ENCODE assay signal across 8 cellular contexts in the genomic region with DNA sequence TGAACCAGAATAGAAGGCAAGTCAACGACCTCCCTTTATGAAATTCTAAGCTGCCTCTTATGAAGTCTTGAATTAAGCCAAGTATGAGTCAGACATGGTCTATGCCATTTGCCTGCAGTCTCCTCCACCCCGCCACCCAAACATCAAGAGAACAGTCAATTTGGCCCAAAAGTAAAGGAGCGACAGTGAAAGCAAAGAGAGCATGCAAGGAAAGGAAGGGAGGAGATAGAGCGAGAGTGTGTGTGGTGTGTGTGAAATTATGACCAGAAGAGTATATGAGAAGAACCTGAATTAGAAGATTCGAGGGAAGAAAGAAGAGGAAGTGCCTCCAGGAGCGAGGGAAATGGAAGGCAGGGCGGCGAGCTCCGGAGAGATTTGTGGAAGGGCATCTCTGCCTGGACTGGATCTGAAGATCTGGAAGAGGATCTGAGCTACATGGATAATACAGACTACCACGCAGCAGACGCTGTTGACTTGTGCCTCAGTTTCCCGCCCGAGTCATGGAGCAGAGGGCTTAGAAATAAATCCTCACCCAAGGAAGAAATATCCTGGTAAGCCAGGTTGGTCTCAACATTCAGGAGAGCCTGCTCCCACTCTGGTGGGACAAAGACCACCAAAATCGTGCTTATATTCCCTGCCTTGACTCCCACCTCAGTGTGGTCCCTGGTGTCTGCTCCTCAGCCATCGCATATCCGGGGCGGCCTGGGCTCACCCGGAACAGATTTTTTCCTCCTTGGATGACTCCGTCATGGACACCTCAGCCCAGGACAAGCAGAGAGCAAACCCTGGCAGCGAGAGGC. TPM values are rescaled to one million over a fixed set of nuclear protein-coding genes. Genes with fewer than 3 reads are reported as not detected.
DNase-seq lines count a peak whose midpoint lies in the region; ATAC-seq and TF ChIP-seq lines count a peak whose summit lies in the region.

No MANE protein-coding gene starts in this region.

- peaks cover 32% of the 10 kb centered on the region for H3K36me3 Mint-ChIP-seq in central memory CD8-positive, alpha-beta T cell (ENCODE audit: insufficient read depth)

- TSS peak; percentile 35 for BruUV-seq in PC-9 (replicated peaks; lab: Mats Ljungman, UMichigan)

- peak; percentile 39 for ATAC-seq in GM21717 (IDR thresholded peaks at IDR 0.05; ENCODE audit: unreplicated experiment)
- ATAC-seq in central memory CD8-positive, alpha-beta T cell (replicated peaks; ENCODE audit: extremely low read depth, poor library complexity, severe bottlenecking) = peak; percentile 60
- peak in 1 of 2 donors; percentile 25 for ATAC-seq in lower lobe of right lung
- no peak for ATAC-seq in GM21423 (IDR thresholded peaks at IDR 0.05; ENCODE audit: unreplicated experiment)

- no peaks in the 10 kb centered on the region for H3K9me3 ChIP-seq in PC-9 (ENCODE audit: insufficient read depth, low read depth)
- H3K9me3 ChIP-seq in lower lobe of right lung = no peaks in the 10 kb centered on the region
- no peaks in the 10 kb centered on the region for H3K9me3 ChIP-seq in tibial nerve

- peak overlapping the region; percentile 93 for H3K27ac Mint-ChIP-seq in central memory CD8-positive, alpha-beta T cell (ENCODE audit: low read depth)

- H3K27me3 Mint-ChIP-seq in central memory CD8-positive, alpha-beta T cell = no peaks in the 10 kb centered on the region

- H3K36me3 ChIP-seq in PC-9 (ENCODE audit: low read depth) (0 out of 2 replicates have a peak, but pooled peaks cover 11% of the 10 kb centered on the region), lower lobe of right lung (peaks cover 44% of the 10 kb centered on the region), tibial nerve (peaks cover 0 to 43% (median 0%) of the 10 kb centered on the region in 3 donors)

- H3K4me2 ChIP-seq in PC-9 = peak overlapping the region; percentile 87

- H3K9me2 ChIP-seq in PC-9 (ENCODE audit: insufficient read depth) = no peaks in the 10 kb centered on the region

- TF ChIP-seq EP300 in tibial nerve (IDR thresholded peaks at IDR 0.05) = no peak

- 5 to 6% methylated on average over 16 to 20 of the region's 20 CpGs for WGBS in tibial nerve, 2 donors

- DNase-seq in AG20443 (ENCODE audit: low spot score) = peak; percentile 14
- DNase-seq in PC-9 = no peak
- no peak for DNase-seq in central memory CD8-positive, alpha-beta T cell (ENCODE audit: low spot score in 2 of 2)
- no peak for DNase-seq in lower lobe of right lung
- DNase-seq in tibial nerve (ENCODE audit: low spot score in 2 of 2) = peak in 1 of 2 donors; percentile 5
- no peak for DNase-seq in OCI-M2 (lab: John Stamatoyannopoulos, UW; ENCODE audit: unreplicated experiment)

- CTCF ChIA-PET in PC-9 (lab: Charles Lee) = interaction anchor here (0.6 kb wide), 1 partner anchor 63 kb away, joined by 6 read pairs; no protein-coding TSS in a partner anchor

- H3K27ac ChIP-seq in PC-9 = peak overlapping the region; percentile 81
- peak overlapping the region; percentile 94 for H3K27ac ChIP-seq in lower lobe of right lung
- H3K27ac ChIP-seq in tibial nerve = peak overlapping the region; percentile 79 to 95 (median 90)

- no peaks in the 10 kb centered on the region for H3F3A ChIP-seq in PC-9 (ENCODE audit: insufficient read depth, low read depth)

- peaks cover 47% of the 10 kb centered on the region for H3K4me1 Mint-ChIP-seq in central memory CD8-positive, alpha-beta T cell

- TF ChIP-seq CTCF in PC-9 (conservative IDR thresholded peaks at IDR 0.05) (no peak), lower lobe of right lung (IDR thresholded peaks at IDR 0.05) (no peak), tibial nerve (IDR thresholded peaks at IDR 0.05) (no peak)

- H4K20me1 ChIP-seq in PC-9 (ENCODE audit: insufficient read depth) = no peaks in the 10 kb centered on the region

- peak overlapping the region; percentile 90 for H3K4me3 Mint-ChIP-seq in central memory CD8-positive, alpha-beta T cell

- intact Hi-C loops in PC-9 (cut with micrococcal nuclease; ENCODE audit: unreplicated experiment) (loop anchor here (2.0 kb wide), 1 partner anchor 263 kb away; the partner anchor contains the start of gene GPAM), lower lobe of right lung (cut with DNase I) (no loop called here)

- peaks cover 61% of the 10 kb centered on the region for H3K79me2 ChIP-seq in PC-9 (ENCODE audit: low read depth)

- POLR2A ChIA-PET in PC-9 (lab: Charles Lee; ENCODE audit: unreplicated experiment) = no interaction called here

- no peaks in the 10 kb centered on the region for H3K27me3 ChIP-seq in PC-9 (ENCODE audit: insufficient read depth, low read depth)
- H3K27me3 ChIP-seq in lower lobe of right lung (ENCODE audit: low read depth) = no peaks in the 10 kb centered on the region
- H3K27me3 ChIP-seq in tibial nerve = no peaks in the 10 kb centered on the region

- H3K9me3 Mint-ChIP-seq in central memory CD8-positive, alpha-beta T cell = no peaks in the 10 kb centered on the region

- H3K4me1 ChIP-seq in PC-9 (replicated peaks; ENCODE audit: insufficient read depth) (peaks cover 7% of the 10 kb centered on the region), lower lobe of right lung (peaks cover 32% of the 10 kb centered on the region), tibial nerve (peaks cover 0 to 54% (median 13%) of the 10 kb centered on the region in 4 donors)

- no peak for TF ChIP-seq POLR2A in tibial nerve (IDR thresholded peaks at IDR 0.05)

- peak overlapping the region; percentile 93 for H2AFZ ChIP-seq in PC-9

- H3K4me3 ChIP-seq in PC-9 = peak overlapping the region; percentile 97
- peak overlapping the region; percentile 76 for H3K4me3 ChIP-seq in lower lobe of right lung
- peak overlapping the region; percentile 73 to 95 (median 82) for H3K4me3 ChIP-seq in tibial nerve

RNA-seq across cellular contexts. Expression of gene ZDHHC6, which starts 0.5 kb away (rescaled TPM):
- 14.0 and 24.2 TPM in 2 replicates for total RNA-seq in PC-9 (2021)
- total RNA-seq in lower lobe of right lung = 36.4 TPM
- 10 to 100 TPM; 20.2 to 44.1 (median 31.8) TPM for total RNA-seq in tibial nerve

RNA-seq across cellular contexts. Expression of gene VTI1A, which starts 0.8 kb away (rescaled TPM):
- 18.1 and 18.3 TPM in 2 replicates for total RNA-seq in PC-9 (2021)
- 36.9 TPM for total RNA-seq in lower lobe of right lung
- total RNA-seq in tibial nerve = 100 to 1,000 TPM in 3 of 4 donors, 10 to 100 TPM in 1; 96.5 to 253 (median 127) TPM
